ENCODE assay signal across 16 cellular contexts in genomic region chr5:83549681-83550080, GRCh38.
DNase-seq lines count a peak whose midpoint lies in the region; ATAC-seq, FAIRE-seq and TF ChIP-seq lines count a peak whose summit lies in the region.
"Had no signal": no experiment of that assay in that cellular context is flagged by ENCODE, and none has a peak within 500 bp of the region (broad histone marks: within the 10 kb centered on the region; RNA-seq: fewer than 3 reads in every experiment).

No MANE protein-coding gene starts in this region.

- H3K36me3 ChIP-seq in left ventricle myocardium inferior (no peaks in the 10 kb centered on the region), heart left ventricle (peaks cover 0 to 43% (median 2%) of the 10 kb centered on the region in 9 donors), pancreas (no peaks in the 10 kb centered on the region), OCI-LY7 (ENCODE audit: insufficient read depth, low read length) (no peaks in the 10 kb centered on the region), PC-3 (ENCODE audit: low read depth, low read length) (no peaks in the 10 kb centered on the region)

- no peak for TF ChIP-seq POLR2A in heart left ventricle (IDR thresholded peaks at IDR 0.05)

- intact Hi-C loops in left ventricle myocardium inferior (cut with micrococcal nuclease) = no loop called here
- intact Hi-C loops in heart left ventricle (cut with DNase I) = loop anchor here in 2 of 10 donors (10.0 kb wide), 1 partner anchor 75 kb away; the partner anchor contains the start of gene VCAN (in 2 of the 2)
- intact Hi-C loops in pancreas (cut with DNase I) = no loop called here
- intact Hi-C loops in OCI-LY7 (cut with micrococcal nuclease; ENCODE audit: unreplicated experiment) = no loop called here
- intact Hi-C loops in PC-3 (cut with micrococcal nuclease) = no loop called here

- H3F3A ChIP-seq in PC-3 (ENCODE audit: low read length, unreplicated experiment) = no peaks in the 10 kb centered on the region

- H3K27me3 ChIP-seq in left ventricle myocardium inferior (ENCODE audit: low read depth) (no peaks in the 10 kb centered on the region), heart left ventricle (no peaks in the 10 kb centered on the region), pancreas (no peaks in the 10 kb centered on the region), PC-3 (ENCODE audit: low read length) (no peaks in the 10 kb centered on the region)

- WGBS in heart left ventricle, 4 donors = 59 to 78% (median 65%) methylated on average over 5 of the region's 5 CpGs
- 12 to 16% methylated on average over 5 of the region's 5 CpGs for WGBS in pancreas, 2 donors

- TF ChIP-seq CTCF in left ventricle myocardium inferior (IDR thresholded peaks at IDR 0.05; ENCODE audit: borderline replicate concordance) (no peak), heart left ventricle (IDR thresholded peaks at IDR 0.05) (no peak), pancreas (IDR thresholded peaks at IDR 0.05) (no peak), OCI-LY7 (conservative IDR thresholded peaks at IDR 0.05; ENCODE audit: low read length) (no peak), PC-3 (conservative IDR thresholded peaks at IDR 0.05; ENCODE audit: low read depth, low read length) (no peak)

- H3K9ac ChIP-seq in PC-3 (ENCODE audit: low read length) = no peak overlapping the region

- H3K27ac ChIP-seq in left ventricle myocardium inferior (replicated peaks) (peak overlapping the region; percentile 3), heart left ventricle (peak overlapping the region in 1 of 12 donors; percentile 6), pancreas (no peak overlapping the region), OCI-LY7 (ENCODE audit: low read depth, low read length, poor library complexity, severe bottlenecking) (no peak overlapping the region), PC-3 (ENCODE audit: low read length) (no peak overlapping the region)
- H3K27ac ChIP-seq: RWPE1 had no signal

- no peak for ATAC-seq in heart left ventricle
- no peak for ATAC-seq in pancreas
- ATAC-seq in PC-3 = no peak

- no peaks in the 10 kb centered on the region for H3K79me2 ChIP-seq in OCI-LY7 (ENCODE audit: insufficient read depth, low read depth, low read length)
- no peaks in the 10 kb centered on the region for H3K79me2 ChIP-seq in PC-3 (ENCODE audit: low read length)

- no peak for DNase-seq in left ventricle myocardium inferior
- DNase-seq in heart left ventricle = no peak
- DNase-seq in fibroblast of gingiva (ENCODE audit: low read depth) = peak; percentile 55
- no peak for DNase-seq in pancreas
- DNase-seq in OCI-LY7 (ENCODE audit: low spot score) = no peak
- no peak for DNase-seq in HuH-7.5 (ENCODE audit: low spot score)
- DNase-seq in NCI-H526 treated with DMSO at 0.1 percent for 48 hours (lab: John Stamatoyannopoulos, UW) = no peak
- DNase-seq in PC-3 = no peak
- DNase-seq: Caco-2, HCEC 1CT, NCI-H1436 treated with DMSO at 0.1 percent for 48 hours, NCI-H2081 treated with DMSO at 0.1 percent for 48 hours, NCI-H524, OCI-M1 had no signal

- H3K4me2 ChIP-seq in OCI-LY7 (ENCODE audit: low read length) (no peak overlapping the region), PC-3 (ENCODE audit: low read length) (no peak overlapping the region)

- no peaks in the 10 kb centered on the region for H3K9me3 ChIP-seq in left ventricle myocardium inferior (replicated peaks)
- H3K9me3 ChIP-seq in heart left ventricle = no peaks in the 10 kb centered on the region
- no peaks in the 10 kb centered on the region for H3K9me3 ChIP-seq in pancreas
- H3K9me3 ChIP-seq in OCI-LY7 (ENCODE audit: low read length) = no peaks in the 10 kb centered on the region
- H3K9me3 ChIP-seq in PC-3 (ENCODE audit: low read length) = no peaks in the 10 kb centered on the region
- H3K9me3 ChIP-seq: Caco-2 had no signal

- H3K4me1 ChIP-seq in left ventricle myocardium inferior (peaks cover 16% of the 10 kb centered on the region), heart left ventricle (peaks cover 0 to 24% (median 0%) of the 10 kb centered on the region in 12 donors), pancreas (no peaks in the 10 kb centered on the region), OCI-LY7 (ENCODE audit: insufficient read depth, low read length, poor library complexity, severe bottlenecking) (no peaks in the 10 kb centered on the region), PC-3 (ENCODE audit: insufficient read depth, low read length) (peaks cover 16% of the 10 kb centered on the region)
- H3K4me1 ChIP-seq: Caco-2 had no signal

- BruUV-seq in OCI-LY7 (replicated peaks; lab: Mats Ljungman, UMichigan) = no TSS peak
- no TSS peak for BruUV-seq in PC-3 (replicated peaks; lab: Mats Ljungman, UMichigan)

- H3K9me2 ChIP-seq in OCI-LY7 (ENCODE audit: insufficient read depth, low read length) (no peaks in the 10 kb centered on the region), PC-3 (replicated peaks; ENCODE audit: low read length) (no peaks in the 10 kb centered on the region)

- CTCF ChIA-PET in OCI-LY7 (lab: Charles Lee; ENCODE audit: unreplicated experiment) (no interaction called here), PC-3 (lab: Charles Lee) (interaction anchor here (0.5 kb wide), 1 partner anchor 25 kb away, joined by 11 read pairs; no protein-coding TSS in a partner anchor)

- FAIRE-seq in pancreas (lab: Jason Lieb, UNC) = peak; percentile 17
- FAIRE-seq: A204.1 had no signal

- H4K20me1 ChIP-seq in OCI-LY7 (ENCODE audit: insufficient read depth, low read length) = no peaks in the 10 kb centered on the region
- no peaks in the 10 kb centered on the region for H4K20me1 ChIP-seq in PC-3 (ENCODE audit: low read length)

- no peak overlapping the region for H3K4me3 ChIP-seq in left ventricle myocardium inferior
- no peak overlapping the region for H3K4me3 ChIP-seq in heart left ventricle
- no peak overlapping the region for H3K4me3 ChIP-seq in pancreas
- no peak overlapping the region for H3K4me3 ChIP-seq in OCI-LY7 (ENCODE audit: low read depth, low read length, poor library complexity, severe bottlenecking)
- H3K4me3 ChIP-seq in PC-3 (ENCODE audit: low read length) = no peak overlapping the region

- H2AFZ ChIP-seq in OCI-LY7 (ENCODE audit: low read length) (no peak overlapping the region), PC-3 (ENCODE audit: low read length) (no peak overlapping the region)

- POLR2A ChIA-PET in OCI-LY7 (lab: Charles Lee) = interaction anchor here (1.3 kb wide), 1 partner anchor 10 kb away, joined by 3 read pairs; no protein-coding TSS in a partner anchor
- POLR2A ChIA-PET in PC-3 (lab: Charles Lee; ENCODE audit: unreplicated experiment) = interaction anchor here (0.6 kb wide), 1 partner anchor 16 kb away, joined by 4 read pairs; no protein-coding TSS in a partner anchor
